1 cellular context compared by ENCODE assay signal in the genomic region with DNA sequence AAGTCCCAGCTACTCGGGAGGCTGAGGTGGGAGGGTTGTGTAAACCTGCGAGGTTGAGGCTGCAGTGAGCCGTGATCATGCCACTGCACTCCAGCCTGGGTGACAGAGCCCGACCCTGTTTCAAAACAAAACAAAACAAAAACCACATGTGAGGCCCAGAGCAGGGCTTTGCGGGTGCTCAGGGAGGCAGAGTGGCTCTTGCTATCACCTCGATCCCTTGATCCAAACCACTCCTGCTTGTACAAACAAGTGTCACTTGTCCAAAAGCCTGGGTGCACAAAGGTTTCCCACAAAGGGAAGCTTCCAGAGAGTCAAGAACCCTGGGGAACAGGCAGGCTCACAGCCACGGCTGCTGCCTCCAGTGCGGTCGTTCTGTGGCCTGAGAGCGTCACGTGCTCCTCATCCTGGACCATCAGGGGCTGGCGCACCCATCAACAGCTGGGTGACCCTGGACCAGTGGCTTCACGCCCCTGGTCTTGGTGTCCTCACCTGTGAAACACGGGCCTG.
TF ChIP-seq lines count a peak whose summit lies in the region.

No MANE protein-coding gene starts in this region.

TF ChIP-seq in HepG2, 621 proteins besides CTCF, POLR2A, EP300 and RAD21 (continued from another document and continues in another):
- TF ChIP-seq, protein P1, sequence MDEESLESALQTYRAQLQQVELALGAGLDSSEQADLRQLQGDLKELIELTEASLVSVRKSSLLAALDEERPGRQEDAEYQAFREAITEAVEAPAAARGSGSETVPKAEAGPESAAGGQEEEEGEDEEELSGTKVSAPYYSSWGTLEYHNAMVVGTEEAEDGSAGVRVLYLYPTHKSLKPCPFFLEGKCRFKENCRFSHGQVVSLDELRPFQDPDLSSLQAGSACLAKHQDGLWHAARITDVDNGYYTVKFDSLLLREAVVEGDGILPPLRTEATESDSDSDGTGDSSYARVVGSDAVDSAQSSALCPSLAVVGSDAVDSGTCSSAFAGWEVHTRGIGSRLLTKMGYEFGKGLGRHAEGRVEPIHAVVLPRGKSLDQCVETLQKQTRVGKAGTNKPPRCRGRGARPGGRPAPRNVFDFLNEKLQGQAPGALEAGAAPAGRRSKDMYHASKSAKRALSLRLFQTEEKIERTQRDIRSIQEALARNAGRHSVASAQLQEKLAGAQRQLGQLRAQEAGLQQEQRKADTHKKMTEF (CRISPR knock-in tag; IDR thresholded peaks at IDR 0.05): peak; percentile 55; the same call in 1 of the 2 replicates
- TF ChIP-seq ZNF430 (CRISPR knock-in tag; IDR thresholded peaks at IDR 0.05): peak; percentile 71
- TF ChIP-seq ZNF263 (CRISPR knock-in tag; IDR thresholded peaks at IDR 0.05): peak; percentile 64; the same call in 1 of the 2 replicates
- TF ChIP-seq HOMEZ (CRISPR knock-in tag; IDR thresholded peaks at IDR 0.05; ENCODE audit: low read depth): 0 out of 2 replicates have a peak, but pooled peaks have one; percentile 32
- 0 out of 2 replicates have a peak, but pooled peaks have one; percentile 4 for TF ChIP-seq ZSCAN31 (CRISPR knock-in tag; IDR thresholded peaks at IDR 0.05; ENCODE audit: low read depth)
- TF ChIP-seq RAD51 (IDR thresholded peaks at IDR 0.05; ENCODE audit: borderline replicate concordance): peak; percentile 27; the same call in 1 of the 2 replicates
- no peak for TF ChIP-seq DR1 (CRISPR knock-in tag; IDR thresholded peaks at IDR 0.05)
- 0 out of 2 replicates have a peak, but pooled peaks have one; percentile 25 for TF ChIP-seq PPARG (CRISPR knock-in tag; conservative IDR thresholded peaks at IDR 0.05)
- 0 out of 2 replicates have a peak, but pooled peaks have one; percentile 60 for TF ChIP-seq NFKBIZ (CRISPR knock-in tag; IDR thresholded peaks at IDR 0.05)
- 0 out of 2 replicates have a peak, but pooled peaks have one; percentile 28 for TF ChIP-seq RFXAP (CRISPR knock-in tag; IDR thresholded peaks at IDR 0.05; ENCODE audit: borderline replicate concordance)
- no peak for TF ChIP-seq RORA (CRISPR knock-in tag; IDR thresholded peaks at IDR 0.05)
- TF ChIP-seq ELF3 (CRISPR knock-in tag; IDR thresholded peaks at IDR 0.05): 0 out of 2 replicates have a peak, but pooled peaks have one; percentile 35
- peak; percentile 4; the same call in 1 of the 2 replicates for TF ChIP-seq STAG1 (CRISPR knock-in tag; IDR thresholded peaks at IDR 0.05)
- TF ChIP-seq ETV5 (CRISPR knock-in tag; IDR thresholded peaks at IDR 0.05; ENCODE audit: borderline replicate concordance): no peak
- TF ChIP-seq ZMYM3 (CRISPR knock-in tag; IDR thresholded peaks at IDR 0.05): 0 out of 2 replicates have a peak, but pooled peaks have one; percentile 17
- no peak for TF ChIP-seq CENPBD1 (CRISPR knock-in tag; IDR thresholded peaks at IDR 0.05; ENCODE audit: borderline replicate concordance, low read depth)
- TF ChIP-seq CBX5 (CRISPR knock-in tag; IDR thresholded peaks at IDR 0.05; ENCODE audit: borderline replicate concordance): peak; percentile 17; the same call in 1 of the 2 replicates
- peak; percentile 41; the same call in 1 of the 2 replicates for TF ChIP-seq KAT8 (CRISPR knock-in tag; IDR thresholded peaks at IDR 0.05)
- 0 out of 2 replicates have a peak, but pooled peaks have one; percentile 36 for TF ChIP-seq MEIS2 (CRISPR knock-in tag; IDR thresholded peaks at IDR 0.05)
- TF ChIP-seq SALL1 (CRISPR knock-in tag; IDR thresholded peaks at IDR 0.05): peak; percentile 17; the same call in 1 of the 2 replicates
- no peak for TF ChIP-seq ZNF251 (CRISPR knock-in tag; IDR thresholded peaks at IDR 0.05)
- TF ChIP-seq HMGXB4 (CRISPR knock-in tag; IDR thresholded peaks at IDR 0.05; ENCODE audit: borderline replicate concordance in 1 of 2, low read depth in 1 of 2): 0 out of 4 replicates have a peak, but pooled peaks of 1 of the 2 experiments have one; percentile 36
- TF ChIP-seq HMG20A (CRISPR knock-in tag; IDR thresholded peaks at IDR 0.05; ENCODE audit: borderline replicate concordance): peak; percentile 20; the same call in 1 of the 2 replicates
- TF ChIP-seq ZNF337 (CRISPR knock-in tag; IDR thresholded peaks at IDR 0.05; ENCODE audit: borderline replicate concordance, low read depth): 0 out of 2 replicates have a peak, but pooled peaks have one; percentile 35
- TF ChIP-seq SOX5 (CRISPR knock-in tag; IDR thresholded peaks at IDR 0.05; ENCODE audit: borderline replicate concordance): peak; percentile 67; the same call in 1 of the 2 replicates
- TF ChIP-seq YEATS4 (CRISPR knock-in tag; IDR thresholded peaks at IDR 0.05; ENCODE audit: borderline replicate concordance): peak; percentile 58; the same call in 1 of the 2 replicates
- no peak for TF ChIP-seq SOX6 (IDR thresholded peaks at IDR 0.05)
- TF ChIP-seq SOX6 (CRISPR knock-in tag; IDR thresholded peaks at IDR 0.05): peak; percentile 43; the same call in 1 of the 2 replicates
- TF ChIP-seq NPAS2 (CRISPR knock-in tag; IDR thresholded peaks at IDR 0.05; ENCODE audit: borderline replicate concordance): no peak
- TF ChIP-seq FOSL2 (CRISPR knock-in tag; IDR thresholded peaks at IDR 0.05): peak; percentile 24
- TF ChIP-seq, protein P2, sequence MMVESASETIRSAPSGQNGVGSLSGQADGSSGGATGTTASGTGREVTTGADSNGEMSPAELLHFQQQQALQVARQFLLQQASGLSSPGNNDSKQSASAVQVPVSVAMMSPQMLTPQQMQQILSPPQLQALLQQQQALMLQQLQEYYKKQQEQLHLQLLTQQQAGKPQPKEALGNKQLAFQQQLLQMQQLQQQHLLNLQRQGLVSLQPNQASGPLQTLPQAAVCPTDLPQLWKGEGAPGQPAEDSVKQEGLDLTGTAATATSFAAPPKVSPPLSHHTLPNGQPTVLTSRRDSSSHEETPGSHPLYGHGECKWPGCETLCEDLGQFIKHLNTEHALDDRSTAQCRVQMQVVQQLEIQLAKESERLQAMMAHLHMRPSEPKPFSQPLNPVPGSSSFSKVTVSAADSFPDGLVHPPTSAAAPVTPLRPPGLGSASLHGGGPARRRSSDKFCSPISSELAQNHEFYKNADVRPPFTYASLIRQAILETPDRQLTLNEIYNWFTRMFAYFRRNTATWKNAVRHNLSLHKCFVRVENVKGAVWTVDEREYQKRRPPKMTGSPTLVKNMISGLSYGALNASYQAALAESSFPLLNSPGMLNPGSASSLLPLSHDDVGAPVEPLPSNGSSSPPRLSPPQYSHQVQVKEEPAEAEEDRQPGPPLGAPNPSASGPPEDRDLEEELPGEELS (CRISPR knock-in tag; IDR thresholded peaks at IDR 0.05): peak; percentile 62
- peak; percentile 79 for TF ChIP-seq USF2 (IDR thresholded peaks at IDR 0.05; ENCODE audit: low read depth, low read length)
- TF ChIP-seq USF2 (CRISPR knock-in tag; IDR thresholded peaks at IDR 0.05; ENCODE audit: borderline replicate concordance): peak; percentile 86; the same call in 1 of the 2 replicates
- TF ChIP-seq ZNF772 (CRISPR knock-in tag; IDR thresholded peaks at IDR 0.05): no peak; the same call in 1 of the 2 replicates
- TF ChIP-seq, protein P3, sequence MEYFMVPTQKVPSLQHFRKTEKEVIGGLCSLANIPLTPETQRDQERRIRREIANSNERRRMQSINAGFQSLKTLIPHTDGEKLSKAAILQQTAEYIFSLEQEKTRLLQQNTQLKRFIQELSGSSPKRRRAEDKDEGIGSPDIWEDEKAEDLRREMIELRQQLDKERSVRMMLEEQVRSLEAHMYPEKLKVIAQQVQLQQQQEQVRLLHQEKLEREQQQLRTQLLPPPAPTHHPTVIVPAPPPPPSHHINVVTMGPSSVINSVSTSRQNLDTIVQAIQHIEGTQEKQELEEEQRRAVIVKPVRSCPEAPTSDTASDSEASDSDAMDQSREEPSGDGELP (IDR thresholded peaks at IDR 0.05; ENCODE audit: borderline replicate concordance, low read depth): peak; percentile 46; the same call in 1 of the 2 replicates
- peak; percentile 31; the same call in 1 of the 2 replicates for TF ChIP-seq MXD3 (CRISPR knock-in tag; IDR thresholded peaks at IDR 0.05)
- TF ChIP-seq PHF8 (CRISPR knock-in tag; IDR thresholded peaks at IDR 0.05): 0 out of 2 replicates have a peak, but pooled peaks have one; percentile 6
- TF ChIP-seq ZNF383 (CRISPR knock-in tag; IDR thresholded peaks at IDR 0.05; ENCODE audit: borderline replicate concordance): no peak
- TF ChIP-seq ERF (CRISPR knock-in tag; IDR thresholded peaks at IDR 0.05): peak; percentile 52
- TF ChIP-seq, protein P4, sequence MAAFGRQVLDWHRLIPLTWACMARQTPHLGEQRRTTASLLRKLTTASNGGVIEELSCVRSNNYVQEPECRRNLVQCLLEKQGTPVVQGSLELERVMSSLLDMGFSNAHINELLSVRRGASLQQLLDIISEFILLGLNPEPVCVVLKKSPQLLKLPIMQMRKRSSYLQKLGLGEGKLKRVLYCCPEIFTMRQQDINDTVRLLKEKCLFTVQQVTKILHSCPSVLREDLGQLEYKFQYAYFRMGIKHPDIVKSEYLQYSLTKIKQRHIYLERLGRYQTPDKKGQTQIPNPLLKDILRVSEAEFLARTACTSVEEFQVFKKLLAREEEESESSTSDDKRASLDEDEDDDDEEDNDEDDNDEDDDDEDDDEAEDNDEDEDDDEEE (CRISPR knock-in tag; IDR thresholded peaks at IDR 0.05): 0 out of 2 replicates have a peak, but pooled peaks have one; percentile 38
- TF ChIP-seq CERS6 (CRISPR knock-in tag; IDR thresholded peaks at IDR 0.05): no peak
- TF ChIP-seq ZBTB7A (CRISPR knock-in tag; IDR thresholded peaks at IDR 0.05): 0 out of 2 replicates have a peak, but pooled peaks have one; percentile 45
- no peak for TF ChIP-seq ZNF432 (CRISPR knock-in tag; IDR thresholded peaks at IDR 0.05; ENCODE audit: borderline replicate concordance)
- TF ChIP-seq ZNF44 (CRISPR knock-in tag; IDR thresholded peaks at IDR 0.05): no peak
- peak; percentile 95 for TF ChIP-seq ZNF768 (CRISPR knock-in tag; IDR thresholded peaks at IDR 0.05)
- peak; percentile 14; the same call in 1 of the 2 replicates for TF ChIP-seq MED1 (CRISPR knock-in tag; IDR thresholded peaks at IDR 0.05)
- TF ChIP-seq FOXK1 (CRISPR knock-in tag; IDR thresholded peaks at IDR 0.05; ENCODE audit: borderline replicate concordance, low read depth): 0 out of 2 replicates have a peak, but pooled peaks have one; percentile 59
